ENCODE assay signal across 17 cellular contexts in the genomic region with DNA sequence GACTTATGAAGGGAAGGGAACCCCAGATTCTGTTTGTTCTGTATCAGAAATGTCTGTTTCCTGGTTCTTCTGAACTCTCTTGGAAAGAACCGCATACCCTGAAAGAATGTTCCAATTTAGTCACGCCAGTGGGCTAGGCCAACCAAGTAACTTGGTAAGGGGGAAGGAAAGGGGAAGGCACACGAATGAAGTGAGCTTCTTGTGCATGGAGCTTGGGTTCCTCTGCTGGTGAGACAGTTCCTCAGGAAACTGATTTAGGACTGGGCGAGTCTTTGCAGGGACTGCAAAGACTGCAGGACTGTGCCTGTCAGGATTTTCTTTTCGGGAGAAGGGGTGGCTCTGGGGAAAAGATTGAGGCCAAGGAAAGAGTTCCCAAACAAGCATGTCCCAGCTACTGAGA. TPM values are rescaled to one million over a fixed set of nuclear protein-coding genes. Genes with fewer than 3 reads are reported as not detected.
DNase-seq lines count a peak whose midpoint lies in the region; ATAC-seq and TF ChIP-seq lines count a peak whose summit lies in the region.
"Had no signal": no experiment of that assay in that cellular context is flagged by ENCODE, and none has a peak within 500 bp of the region (broad histone marks: within the 10 kb centered on the region; RNA-seq: fewer than 3 reads in every experiment).

No MANE protein-coding gene starts in this region.

- H3K27me3 ChIP-seq in A673 (replicated peaks; ENCODE audit: insufficient read depth, low read depth, low read length, poor library complexity) = no peaks in the 10 kb centered on the region
- no peaks in the 10 kb centered on the region for H3K27me3 ChIP-seq in thyroid gland
- H3K27me3 ChIP-seq: uterus had no signal

- H3K4me1 ChIP-seq in A673 (ENCODE audit: insufficient read depth, low read length, poor library complexity, severe bottlenecking) = peaks cover 7% of the 10 kb centered on the region
- peaks cover 12 to 32% of the 10 kb centered on the region in 2 donors for H3K4me1 ChIP-seq in thyroid gland
- H3K4me1 ChIP-seq: adrenal gland, uterus had no signal

- H3K4me3 ChIP-seq in A673 (ENCODE audit: low read depth, low read length, poor library complexity, severe bottlenecking) (no peak overlapping the region), fibroblast of the aortic adventitia (ENCODE audit: low read depth, low read length) (no peak overlapping the region), thyroid gland (replicated peaks in 1 of 3) (no peak overlapping the region)
- H3K4me3 ChIP-seq: adrenal gland, uterus had no signal

- H3K27ac ChIP-seq in A673 (ENCODE audit: low read depth, low read length, poor library complexity, severe bottlenecking) = no peak overlapping the region
- H3K27ac ChIP-seq in thyroid gland = peak overlapping the region in 1 of 3 donors; percentile 34
- H3K27ac ChIP-seq: adrenal gland, uterus had no signal

- H3K9me3 ChIP-seq in A673 (ENCODE audit: low read depth, low read length, poor library complexity, severe bottlenecking) = no peaks in the 10 kb centered on the region
- no peaks in the 10 kb centered on the region for H3K9me3 ChIP-seq in thyroid gland
- H3K9me3 ChIP-seq: adrenal gland, uterus had no signal

- ATAC-seq in GM19395 (IDR thresholded peaks at IDR 0.05; ENCODE audit: unreplicated experiment) = no peak
- ATAC-seq: activated CD8-positive, alpha-beta T cell treated with anti-CD3 and anti-CD28 coated beads, Interleukin-2, amount 10 ng/mL, durations not matched to agents 7 days and 5 days; stimulated activated naive CD8-positive, alpha-beta T cell treated with anti-CD3 and anti-CD28 coated beads, Interleukin-15, Interleukin-2, amounts not matched to agents 100 U/mL and 50 U/mL, for 24 hours had no signal

- no peak for TF ChIP-seq POLR2A in thyroid gland (IDR thresholded peaks at IDR 0.05)

- 57 to 59% methylated on average over 5 of the region's 5 CpGs for WGBS in thyroid gland, 2 donors

- no TSS peak for BruUV-seq in A673 (replicated peaks; lab: Mats Ljungman, UMichigan)

- no peaks in the 10 kb centered on the region for H3K36me3 ChIP-seq in A673 (ENCODE audit: insufficient read depth, low read length, poor library complexity, severe bottlenecking)
- no peaks in the 10 kb centered on the region for H3K36me3 ChIP-seq in thyroid gland
- H3K36me3 ChIP-seq: adrenal gland, uterus had no signal

- peak; percentile 7 for DNase-seq in A673 (ENCODE audit: low spot score)
- DNase-seq in RPMI7951 (ENCODE audit: low read depth) = peak; percentile 3
- peak; percentile 22 for DNase-seq in fibroblast of the aortic adventitia (ENCODE audit: low read depth)
- no peak for DNase-seq in posterior vena cava (ENCODE audit: low spot score)
- no peak for DNase-seq in thyroid gland
- no peak for DNase-seq in AG08395 (ENCODE audit: low spot score)
- DNase-seq: activated CD8-positive, alpha-beta T cell treated with anti-CD3 and anti-CD28 coated beads, Interleukin-2, amount 10 ng/mL, durations not matched to agents 7 days and 5 days; GDM1; immature natural killer cell; MM.1S; stimulated activated naive CD8-positive, alpha-beta T cell treated with anti-CD3 and anti-CD28 coated beads, Interleukin-15, Interleukin-2, amounts not matched to agents 100 U/mL and 50 U/mL, for 24 hours; T-cell had no signal

- CTCF ChIA-PET in A673 (lab: Charles Lee) = no interaction called here

- intact Hi-C loops in A673 (cut with micrococcal nuclease; ENCODE audit: unreplicated experiment) = no loop called here
- intact Hi-C loops in posterior vena cava (cut with DNase I) = no loop called here
- intact Hi-C loops in thyroid gland (cut with DNase I) = no loop called here

- POLR2A ChIA-PET in A673 (lab: Charles Lee; ENCODE audit: low non-redundant PET) = no interaction called here

- TF ChIP-seq CTCF in A673 (conservative IDR thresholded peaks at IDR 0.05; ENCODE audit: low read depth, low read length) (0 out of 2 replicates have a peak, but pooled peaks have one; percentile 26), GM12874 (IDR thresholded peaks at IDR 0.05; ENCODE audit: insufficient read depth, low read depth, low read length) (peak; percentile 28; the same call in 1 of the 2 replicates), fibroblast of the aortic adventitia (IDR thresholded peaks at IDR 0.05; ENCODE audit: insufficient read depth, low read length) (peak; percentile 18), thyroid gland (IDR thresholded peaks at IDR 0.05) (peak in 1 of 6 experiments; percentile 21)

RNA-seq across cellular contexts. Expression of a gene that starts 35.6 kb away (rescaled TPM):
- 0.09 and 0.15 TPM in 2 replicates for total RNA-seq in A673 (2021)
- not detected in 2 replicates for total RNA-seq in RPMI7951 (2014; rRNA removed; shearing (Covaris generic))
- total RNA-seq in fibroblast of the aortic adventitia (ENCODE audit: low replicate concordance) = 0.09 and 0.16 TPM in 2 replicates
- total RNA-seq in posterior vena cava = 1 to 10 TPM; 1.0 to 1.8 TPM
- total RNA-seq in thyroid gland = 10 to 100 TPM in 1 of 4 donors, 1 to 10 TPM in 3; 6.8 to 12.1 (median 8.2) TPM
- total RNA-seq: activated T-helper 1 cell treated with anti-CD3 and anti-CD28 coated beads, Interleukin-12 subunit alpha, Interleukin-12 subunit beta, Interleukin-2, Interleukin-4 antibody, amounts not matched to agents 30 ng/mL and 10 ng/mL and 1 ng/mL, durations not matched to agents 14 hours and 24 hours and 36 hours had no signal

Comparison
In these comparisons a context has a peak if more than half of its experiments do, and no peak if none do; other contexts are left out.
1. DNase-seq: peak in A673 (single experiment), RPMI7951 (single experiment) and fibroblast of the aortic adventitia (single experiment); none in posterior vena cava (single experiment), thyroid gland (0 of 2) and AG08395 (single experiment).